28 cellular contexts compared by ENCODE assay signal in the genomic region with DNA sequence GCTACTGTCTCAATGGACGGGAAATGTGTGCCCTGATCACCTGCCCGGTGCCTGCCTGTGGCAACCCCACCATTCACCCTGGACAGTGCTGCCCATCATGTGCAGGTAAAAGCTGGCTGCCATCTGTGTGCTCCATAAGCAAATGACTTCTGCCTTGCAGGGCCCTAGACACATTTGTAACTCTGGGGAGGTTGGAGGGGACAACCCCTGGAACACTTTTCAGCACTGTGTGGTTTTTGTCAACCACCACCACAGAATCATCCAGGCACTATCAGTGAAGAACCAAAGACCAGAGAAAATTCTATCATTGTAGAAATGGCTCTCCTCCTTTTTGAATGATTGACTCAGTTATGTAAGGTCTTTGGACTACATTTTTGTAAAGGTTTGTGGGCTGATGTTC.
A peak's percentile ranks its signal among the peaks of the same experiment; 100 is the strongest.
DNase-seq lines count a peak whose midpoint lies in the region; ATAC-seq and TF ChIP-seq lines count a peak whose summit lies in the region.
"Had no signal": no experiment of that assay in that cellular context is flagged by ENCODE, and none has a peak within 500 bp of the region (broad histone marks: within the 10 kb centered on the region; RNA-seq: fewer than 3 reads in every experiment).

No MANE protein-coding gene starts in this region.

- peak overlapping the region; percentile 45 for H3K27ac Mint-ChIP-seq in Caco-2 (ENCODE audit: unreplicated experiment)
- H3K27ac Mint-ChIP-seq: activated CD4-positive, alpha-beta T cell treated with anti-CD3 and anti-CD28 coated beads, Interleukin-2, amount 10 ng/mL, durations not matched to agents 7 days and 5 days; CD4-positive, alpha-beta T cell; memory B cell; progenitor cell of endocrine pancreas had no signal

- DNase-seq in Caco-2 (no peak), caudate nucleus (lab: John Stamatoyannopoulos, UW) (no peak), cerebellum (ENCODE audit: low spot score) (no peak), NCI-H345 (lab: John Stamatoyannopoulos, UW) (no peak), KG1 (lab: John Stamatoyannopoulos, UW) (no peak), SW 1271 (lab: John Stamatoyannopoulos, UW) (no peak)
- DNase-seq: activated CD4-positive, alpha-beta T cell treated with anti-CD3 and anti-CD28 coated beads, Interleukin-2, amount 10 ng/mL, durations not matched to agents 7 days and 5 days; activated naive CD4-positive, alpha-beta T cell; activated T-cell treated with anti-CD3 and anti-CD28 coated beads, Interleukin-2, amount 50 U/mL, for 48 hours; CD4-positive, alpha-beta T cell; DMS 273 treated with DMSO at 0.1 percent for 48 hours; dorsolateral prefrontal cortex; NCI-H510A; PC-9; SHP77; sigmoid colon; stimulated activated naive CD4-positive, alpha-beta T cell treated with Interleukin-2 at 50 U/mL for 16 hours; T1000; uterus; WERI-Rb-1 had no signal

- no peaks in the 10 kb centered on the region for H3K27me3 Mint-ChIP-seq in Caco-2 (ENCODE audit: insufficient read depth, unreplicated experiment)
- H3K27me3 Mint-ChIP-seq: activated CD4-positive, alpha-beta T cell treated with anti-CD3 and anti-CD28 coated beads, Interleukin-2, amount 10 ng/mL, durations not matched to agents 7 days and 5 days; CD4-positive, alpha-beta T cell; central memory CD8-positive, alpha-beta T cell; memory B cell; progenitor cell of endocrine pancreas had no signal

- no peaks in the 10 kb centered on the region for H3K4me1 ChIP-seq in Caco-2
- H3K4me1 ChIP-seq: uterus had no signal

- peaks cover 2% of the 10 kb centered on the region for H3K4me1 Mint-ChIP-seq in Caco-2 (ENCODE audit: low read depth, unreplicated experiment)
- H3K4me1 Mint-ChIP-seq: activated CD4-positive, alpha-beta T cell treated with anti-CD3 and anti-CD28 coated beads, Interleukin-2, amount 10 ng/mL, durations not matched to agents 7 days and 5 days; central memory CD8-positive, alpha-beta T cell; memory B cell had no signal

- H3K4me3 ChIP-seq in Caco-2 (ENCODE audit: low read depth, low read length): no peak overlapping the region
- H3K4me3 ChIP-seq: dorsolateral prefrontal cortex, PC-9, sigmoid colon, uterus had no signal

- ATAC-seq in GM21619 (IDR thresholded peaks at IDR 0.05; ENCODE audit: unreplicated experiment) (peak; percentile 62), HG02885 (IDR thresholded peaks at IDR 0.05; ENCODE audit: poor library complexity, unreplicated experiment) (peak; percentile 44)
- ATAC-seq: HCT116 had no signal

- H3K27ac ChIP-seq in caudate nucleus (ENCODE audit: low read depth, low read length): peak overlapping the region; percentile 6
- H3K27ac ChIP-seq: HL-60, PC-9, sigmoid colon, uterus, WERI-Rb-1 had no signal

- no peaks in the 10 kb centered on the region for H3K9me3 ChIP-seq in Caco-2
- H3K9me3 ChIP-seq: sigmoid colon, uterus had no signal

- intact Hi-C loops in Caco-2 (cut with micrococcal nuclease; ENCODE audit: unreplicated experiment): no loop called here

- POLR2A ChIA-PET in Caco-2 (lab: Charles Lee): no interaction called here

- no peaks in the 10 kb centered on the region for H3K27me3 ChIP-seq in Caco-2 (replicated peaks; ENCODE audit: control insufficient read depth, insufficient read depth, low read length)
- H3K27me3 ChIP-seq: dorsolateral prefrontal cortex, sigmoid colon, uterus had no signal

- CTCF ChIA-PET in Caco-2 (lab: Charles Lee): no interaction called here

- H3K36me3 ChIP-seq in Caco-2 (ENCODE audit: control insufficient read depth, insufficient read depth, low read length): peaks cover 6% of the 10 kb centered on the region
- H3K36me3 ChIP-seq: uterus, WERI-Rb-1 had no signal

- TF ChIP-seq CTCF in Caco-2 (IDR thresholded peaks at IDR 0.05; ENCODE audit: insufficient read depth in 1 of 2, low read depth in 1 of 2, low read length in 1 of 2, severe bottlenecking in 1 of 2, unreplicated experiment in 1 of 2): no peak

- no peaks in the 10 kb centered on the region for H3K9me3 Mint-ChIP-seq in Caco-2 (ENCODE audit: unreplicated experiment)
- H3K9me3 Mint-ChIP-seq: activated CD4-positive, alpha-beta T cell treated with anti-CD3 and anti-CD28 coated beads, Interleukin-2, amount 10 ng/mL, durations not matched to agents 7 days and 5 days; CD4-positive, alpha-beta T cell; central memory CD8-positive, alpha-beta T cell; memory B cell; neural crest cell had no signal

- BruUV-seq in Caco-2 (replicated peaks; lab: Mats Ljungman, UMichigan): no TSS peak

- H3K4me3 Mint-ChIP-seq in Caco-2 (ENCODE audit: unreplicated experiment): no peak overlapping the region
- H3K4me3 Mint-ChIP-seq: activated CD4-positive, alpha-beta T cell treated with anti-CD3 and anti-CD28 coated beads, Interleukin-2, amount 10 ng/mL, durations not matched to agents 7 days and 5 days; CD4-positive, alpha-beta T cell; central memory CD8-positive, alpha-beta T cell; memory B cell; neural crest cell had no signal

- peaks cover 99% of the 10 kb centered on the region for H3K36me3 Mint-ChIP-seq in Caco-2 (ENCODE audit: insufficient read depth, unreplicated experiment)
- H3K36me3 Mint-ChIP-seq: memory B cell had no signal
